10 cellular contexts compared by ENCODE assay signal in the genomic region with DNA sequence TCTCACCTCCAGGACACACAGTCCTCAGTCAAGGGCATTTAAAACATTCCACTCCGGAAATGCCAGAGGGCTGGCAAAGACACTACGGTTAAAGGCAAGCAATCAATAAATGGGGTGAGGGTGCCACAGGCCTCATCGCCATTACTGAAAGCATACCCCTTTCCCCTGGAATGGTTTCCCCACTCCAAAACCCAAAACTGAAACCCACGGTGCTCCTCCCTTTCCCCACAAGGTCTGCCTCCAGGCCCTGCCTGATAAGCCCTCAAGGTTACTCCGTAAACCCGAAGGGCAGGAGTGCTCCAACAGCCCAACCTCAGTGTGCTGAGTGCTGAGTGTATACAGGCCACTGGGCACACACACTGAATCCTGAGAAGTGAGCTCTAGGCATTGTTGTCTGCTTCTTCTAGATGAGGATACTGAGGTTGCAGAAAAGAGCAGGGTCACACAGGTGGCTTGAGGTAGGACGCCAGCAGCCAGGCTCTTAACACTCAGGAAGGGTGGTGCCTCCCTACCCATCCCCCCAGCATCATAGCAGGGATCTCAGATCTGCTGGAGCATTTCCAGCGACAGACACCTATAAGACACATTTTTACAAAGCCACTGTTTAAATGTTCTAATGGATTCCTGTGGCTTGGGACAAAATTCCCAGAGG. TPM values are rescaled to one million over a fixed set of nuclear protein-coding genes. Genes with fewer than 3 reads are reported as not detected.
DNase-seq lines count a peak whose midpoint lies in the region; ATAC-seq and TF ChIP-seq lines count a peak whose summit lies in the region.
"Had no signal": no experiment of that assay in that cellular context is flagged by ENCODE, and none has a peak within 500 bp of the region (broad histone marks: within the 10 kb centered on the region; RNA-seq: fewer than 3 reads in every experiment).

No MANE protein-coding gene starts in this region.

- no peak overlapping the region for H3K27ac ChIP-seq in CD4-positive, alpha-beta memory T cell (ENCODE audit: low read depth, low read length)
- H3K27ac ChIP-seq in mesenchymal stem cell (ENCODE audit: low read length, poor library complexity, severe bottlenecking) (no peak overlapping the region), mammary epithelial cell (ENCODE audit: insufficient read depth, low read depth, low read length) (no peak overlapping the region), suprapubic skin (no peak overlapping the region)

- no peaks in the 10 kb centered on the region for H3K27me3 Mint-ChIP-seq in CD4-positive, alpha-beta memory T cell
- no peaks in the 10 kb centered on the region for H3K27me3 Mint-ChIP-seq in activated naive CD8-positive, alpha-beta T cell treated with anti-CD3 and anti-CD28 coated beads for 36 hours

- TF ChIP-seq CTCF in mammary epithelial cell (conservative IDR thresholded peaks at IDR 0.05 in 1 of 2, IDR thresholded peaks at IDR 0.05 in 1 of 2; ENCODE audit: extremely low read depth in 1 of 2, insufficient read depth in 1 of 2, low read depth in 1 of 2, low read length in 2 of 2) (no peak), suprapubic skin (IDR thresholded peaks at IDR 0.05) (no peak)

- H3K79me1 ChIP-seq in mesenchymal stem cell (replicated peaks; ENCODE audit: low read length, poor library complexity, severe bottlenecking), result peaks cover 57% of the 10 kb centered on the region

- no peak overlapping the region for H4K91ac ChIP-seq in mesenchymal stem cell (ENCODE audit: low read length)

- no peak overlapping the region for H2AFZ ChIP-seq in mesenchymal stem cell (ENCODE audit: low read depth, low read length)
- H2AFZ ChIP-seq in mammary epithelial cell (ENCODE audit: low read depth, low read length), result no peak overlapping the region

- H2AK5ac ChIP-seq in mesenchymal stem cell (ENCODE audit: low read length, severe bottlenecking), result peak overlapping the region; percentile 9

- no peaks in the 10 kb centered on the region for H3K9me3 ChIP-seq in CD4-positive, alpha-beta memory T cell (ENCODE audit: control insufficient read depth in 1 of 2, low read length in 2 of 2)
- H3K9me3 ChIP-seq in mesenchymal stem cell (ENCODE audit: control insufficient read depth, low read length) (no peaks in the 10 kb centered on the region), mammary epithelial cell (replicated peaks; ENCODE audit: insufficient read depth, low read length) (no peaks in the 10 kb centered on the region), suprapubic skin (no peaks in the 10 kb centered on the region)

- H3K79me2 ChIP-seq in mammary epithelial cell (ENCODE audit: insufficient read depth, low read length), result peaks cover 21% of the 10 kb centered on the region

- BruUV-seq in mammary epithelial cell (replicated peaks; lab: Mats Ljungman, UMichigan), result no TSS peak

- H3K4me3 Mint-ChIP-seq in CD4-positive, alpha-beta memory T cell, result peak overlapping the region in 4 of 8 donors; percentile 33 to 60 (median 55)
- no peak overlapping the region for H3K4me3 Mint-ChIP-seq in activated naive CD8-positive, alpha-beta T cell treated with anti-CD3 and anti-CD28 coated beads for 36 hours

- H3K4ac ChIP-seq in mesenchymal stem cell (ENCODE audit: low read depth in 1 of 2, low read length in 2 of 2), result peak overlapping the region in 1 of 2 experiments; percentile 45

- ATAC-seq in HG02798 (IDR thresholded peaks at IDR 0.05; ENCODE audit: poor library complexity, unreplicated experiment), result peak; percentile 13
- no peak for ATAC-seq in GM21737 (IDR thresholded peaks at IDR 0.05; ENCODE audit: unreplicated experiment)

- 87% methylated on average over 7 of the region's 8 CpGs for WGBS in mesenchymal stem cell
- 82% methylated on average over 8 of the region's 8 CpGs for WGBS in mammary epithelial cell (ENCODE audit: low coverage, missing lambda C conversion rate)
- WGBS in suprapubic skin, result 86% methylated on average over 8 of the region's 8 CpGs

- peak overlapping the region in 1 of 2 experiments; percentile 73 for H3K23ac ChIP-seq in mesenchymal stem cell (ENCODE audit: low read length in 2 of 2)

- peak overlapping the region in 1 of 2 experiments; percentile 76 for H3K18ac ChIP-seq in mesenchymal stem cell (ENCODE audit: low read depth in 1 of 2, low read length in 2 of 2)

- no peak for TF ChIP-seq POLR2A in suprapubic skin (IDR thresholded peaks at IDR 0.05)

- H3K27me3 ChIP-seq in CD4-positive, alpha-beta memory T cell (ENCODE audit: insufficient read depth, low read length), result no peaks in the 10 kb centered on the region
- H3K27me3 ChIP-seq in mesenchymal stem cell (ENCODE audit: control insufficient read depth in 1 of 2, insufficient read depth in 1 of 2, low read length in 2 of 2) (no peaks in the 10 kb centered on the region), mammary epithelial cell (ENCODE audit: insufficient read depth, low read length) (no peaks in the 10 kb centered on the region), suprapubic skin (no peaks in the 10 kb centered on the region)

- CTCF ChIA-PET in CD4-positive, alpha-beta memory T cell (lab: Charles Lee; ENCODE audit: partially characterized antibody), result no interaction called here
- CTCF ChIA-PET in mammary epithelial cell (lab: Charles Lee; ENCODE audit: low non-redundant PET), result no interaction called here

- H3K9me3 Mint-ChIP-seq in CD4-positive, alpha-beta memory T cell, result no peaks in the 10 kb centered on the region
- no peaks in the 10 kb centered on the region for H3K9me3 Mint-ChIP-seq in activated naive CD8-positive, alpha-beta T cell treated with anti-CD3 and anti-CD28 coated beads for 36 hours

- no peak overlapping the region for H2BK5ac ChIP-seq in mesenchymal stem cell (ENCODE audit: low read depth, low read length, poor library complexity, severe bottlenecking)

- H3K4me2 ChIP-seq in mesenchymal stem cell (ENCODE audit: low read length, poor library complexity, severe bottlenecking) (no peak overlapping the region), mammary epithelial cell (ENCODE audit: insufficient read depth, low read depth, low read length) (no peak overlapping the region)

- no peak overlapping the region for H3K4me3 ChIP-seq in CD4-positive, alpha-beta memory T cell (ENCODE audit: low read length in 2 of 2)
- H3K4me3 ChIP-seq in mesenchymal stem cell (ENCODE audit: insufficient read depth in 1 of 2, low read depth in 1 of 2, low read length in 2 of 2) (no peak overlapping the region), mammary epithelial cell (replicated peaks in 1 of 3; ENCODE audit: insufficient read depth in 1 of 3, low read depth in 2 of 3, low read length in 3 of 3) (no peak overlapping the region), suprapubic skin (no peak overlapping the region)

- H3K27ac Mint-ChIP-seq in CD4-positive, alpha-beta memory T cell, result peak overlapping the region; percentile 11 to 85 (median 44)
- H3K27ac Mint-ChIP-seq in activated naive CD8-positive, alpha-beta T cell treated with anti-CD3 and anti-CD28 coated beads for 36 hours, result peak overlapping the region; percentile 70

- peak overlapping the region; percentile 93 for H2BK15ac ChIP-seq in mesenchymal stem cell (ENCODE audit: low read depth, poor library complexity, severe bottlenecking)

- TF ChIP-seq EP300 in suprapubic skin (IDR thresholded peaks at IDR 0.05), result no peak

- H3K36me3 ChIP-seq in CD4-positive, alpha-beta memory T cell (ENCODE audit: insufficient read depth, low read length), result peaks cover 7% of the 10 kb centered on the region
- H3K36me3 ChIP-seq in mesenchymal stem cell (ENCODE audit: control insufficient read depth in 1 of 2, insufficient read depth in 2 of 2, low read depth in 1 of 2, low read length in 2 of 2) (peaks cover 16 to 36% of the 10 kb centered on the region in 2 experiments), mammary epithelial cell (ENCODE audit: insufficient read depth, low read length) (no peaks in the 10 kb centered on the region), suprapubic skin (no peaks in the 10 kb centered on the region)

- dilution Hi-C loops in mammary epithelial cell (cut with HindIII; ENCODE audit: low sequenced_read_pairs), result no loop called here

- H2BK12ac ChIP-seq in mesenchymal stem cell (ENCODE audit: low read length in 2 of 2), result peak overlapping the region in 1 of 2 experiments; percentile 32

- H3K36me3 Mint-ChIP-seq in CD4-positive, alpha-beta memory T cell, result peaks cover 5 to 23% of the 10 kb centered on the region in 2 donors
- peaks cover 31% of the 10 kb centered on the region for H3K36me3 Mint-ChIP-seq in activated naive CD8-positive, alpha-beta T cell treated with anti-CD3 and anti-CD28 coated beads for 36 hours

- in situ Hi-C loops in mammary epithelial cell (cut with MboI; ENCODE audit: low sequenced_read_pairs in 2 of 2), result no loop called here

- H3K4me1 Mint-ChIP-seq in CD4-positive, alpha-beta memory T cell, result peaks cover 37 to 89% (median 65%) of the 10 kb centered on the region in 4 donors
- peaks cover 85% of the 10 kb centered on the region for H3K4me1 Mint-ChIP-seq in activated naive CD8-positive, alpha-beta T cell treated with anti-CD3 and anti-CD28 coated beads for 36 hours

- H3K14ac ChIP-seq in mesenchymal stem cell (ENCODE audit: low read length in 2 of 2), result peak overlapping the region in 1 of 2 experiments; percentile 72

- intact Hi-C loops in CD4-positive, alpha-beta memory T cell (cut with micrococcal nuclease), result no loop called here
- intact Hi-C loops in mammary epithelial cell (cut with micrococcal nuclease), result no loop called here

- peaks cover 59% of the 10 kb centered on the region for H3K4me1 ChIP-seq in CD4-positive, alpha-beta memory T cell (ENCODE audit: insufficient read depth, low read length)
- H3K4me1 ChIP-seq in mesenchymal stem cell (ENCODE audit: control insufficient read depth, insufficient read depth, low read depth, low read length) (peaks cover 31% of the 10 kb centered on the region), mammary epithelial cell (ENCODE audit: insufficient read depth, low read length) (peaks cover 7% of the 10 kb centered on the region), suprapubic skin (peaks cover 10% of the 10 kb centered on the region)

- peak overlapping the region; percentile 39 for H2BK120ac ChIP-seq in mesenchymal stem cell (ENCODE audit: low read depth, low read length)

- no peaks in the 10 kb centered on the region for H4K20me1 ChIP-seq in mammary epithelial cell (ENCODE audit: insufficient read depth, low read length)

- no peak for DNase-seq in CD4-positive, alpha-beta memory T cell
- DNase-seq in activated naive CD8-positive, alpha-beta T cell treated with anti-CD3 and anti-CD28 coated beads for 36 hours, result no peak
- DNase-seq in mesenchymal stem cell (peak; percentile 39), mammary epithelial cell (no peak), suprapubic skin (ENCODE audit: low spot score in 2 of 2) (no peak), hypothalamus (lab: John Stamatoyannopoulos, UW) (no peak)
- DNase-seq: stimulated activated CD4-positive, alpha-beta T cell treated with anti-CD3 and anti-CD28 coated beads, Interleukin-4, amount 100 ng/mL, for 1 hour; SW 1271 had no signal

- H3K9ac ChIP-seq in mesenchymal stem cell (ENCODE audit: low read length) (no peak overlapping the region), mammary epithelial cell (ENCODE audit: insufficient read depth, low read length) (no peak overlapping the region)

- POLR2A ChIA-PET in CD4-positive, alpha-beta memory T cell (lab: Charles Lee; ENCODE audit: partially characterized antibody), result interaction anchor here (1.0 kb wide), 1 partner anchor 9 kb away, joined by 3 read pairs; no protein-coding TSS in a partner anchor

- no peak overlapping the region for H4K8ac ChIP-seq in mesenchymal stem cell (ENCODE audit: low read length)

RNA-seq across cellular contexts. Expression of a gene that starts 29.0 kb away (rescaled TPM):
- total RNA-seq in CD4-positive, alpha-beta memory T cell, result 10 to 100 TPM; 67.6 to 87.6 TPM
- 10 to 100 TPM; 10.9 to 22.7 TPM for polyA plus RNA-seq in CD4-positive, alpha-beta memory T cell
- total RNA-seq in activated naive CD8-positive, alpha-beta T cell treated with anti-CD3 and anti-CD28 coated beads for 36 hours, result 10 to 100 TPM; 62.8 to 65.4 TPM
- polyA plus RNA-seq in mesenchymal stem cell (2013, experiment 1 of 2), result 114 TPM
- 112 TPM for polyA plus RNA-seq in mesenchymal stem cell (2013, experiment 2 of 2)
- total RNA-seq in mammary epithelial cell, result 10 to 100 TPM; 30.5 to 30.6 TPM
- polyA plus RNA-seq in mammary epithelial cell, result 23.7 TPM
- 42.6 TPM for polyA minus RNA-seq in mammary epithelial cell
- 10 to 100 TPM; 26.4 to 49.5 (median 37.1) TPM for total RNA-seq in suprapubic skin
